ENCODE assay signal across 5 cellular contexts in genomic region chr20:36213362-36213761, GRCh38.
"Had no signal": no experiment of that assay in that cellular context is flagged by ENCODE, and none has a peak within 500 bp of the region (broad histone marks: within the 10 kb centered on the region; RNA-seq: fewer than 3 reads in every experiment).

No MANE protein-coding gene starts in this region.

- H3K27ac ChIP-seq: HL-60 had no signal

- DNase-seq: IMR-90, KBM-7, KG1 had no signal

- H3K4me3 ChIP-seq: K562 had no signal
